Comparison of ENCODE assay signal across 9 cellular contexts in the genomic region with DNA sequence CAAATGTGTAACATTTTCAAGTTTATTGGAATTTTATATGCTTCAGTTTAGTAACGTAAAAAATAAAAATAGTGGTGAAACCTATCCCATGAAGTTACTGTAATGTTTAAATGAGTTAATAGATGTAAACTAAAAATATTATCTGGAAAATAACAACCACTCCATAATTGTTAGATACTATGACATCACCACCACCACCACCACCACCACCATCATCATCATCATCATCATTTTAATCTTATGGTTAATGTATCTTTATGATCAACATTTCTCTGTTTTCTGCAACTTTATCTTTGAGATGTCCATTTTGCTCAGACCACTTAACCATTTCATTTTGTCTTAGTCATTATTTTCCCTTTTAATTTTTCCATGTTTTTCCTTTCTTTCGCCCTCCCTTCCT. TPM values are rescaled to one million over a fixed set of nuclear protein-coding genes. Genes with fewer than 3 reads are reported as not detected.
"Had no signal": no experiment of that assay in that cellular context is flagged by ENCODE, and none has a peak within 500 bp of the region (broad histone marks: within the 10 kb centered on the region; RNA-seq: fewer than 3 reads in every experiment).

No MANE protein-coding gene starts in this region.

- FAIRE-seq: HTR-8/SVneo, K562 had no signal

- H3K4me2 ChIP-seq: KMS-11 had no signal

- ATAC-seq: K562 had no signal

- H3K9ac ChIP-seq: KMS-11 had no signal

- DNase-seq: IMR-90, KBM-7, KG1 had no signal

- H3K27ac ChIP-seq: HL-60, KMS-11 had no signal

- H3K4me3 ChIP-seq: K562 had no signal

RNA-seq across cellular contexts. Expression of a gene that starts 23.4 kb away (rescaled TPM):
- total RNA-seq: HT-29 had no signal
- polyA plus RNA-seq: IgD-negative memory B cell, K562 had no signal
